Comparison of ENCODE assay signal across 9 cellular contexts in the genomic region with DNA sequence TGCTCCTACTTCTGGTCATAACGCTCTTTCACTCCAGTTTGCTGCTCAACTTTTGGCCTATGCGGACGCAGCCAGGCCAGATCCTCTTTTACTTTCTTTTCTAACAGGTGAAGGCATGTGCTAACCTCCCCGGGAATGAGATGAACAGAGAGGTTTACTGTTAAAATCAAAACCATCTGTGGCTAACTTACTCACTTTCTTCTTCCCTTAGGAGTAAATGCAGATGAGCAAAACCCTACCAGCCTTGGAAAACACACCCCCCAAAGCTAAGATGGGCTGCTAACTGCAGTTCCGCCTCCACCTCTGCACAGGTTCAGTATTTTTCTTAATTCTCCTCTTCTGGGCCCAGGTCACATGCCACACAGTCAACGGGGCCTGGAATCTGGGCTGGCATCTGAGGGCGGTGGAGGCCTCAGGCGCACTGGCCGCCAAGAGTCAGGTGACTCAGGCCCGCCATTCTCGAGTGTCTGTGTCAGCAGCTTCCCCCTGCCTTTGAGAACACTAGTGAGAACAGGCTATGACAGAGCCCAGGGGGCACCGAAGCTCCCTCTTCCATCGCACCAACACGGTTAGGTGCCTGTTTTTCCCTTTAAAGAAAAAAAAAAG. TPM values are rescaled to one million over a fixed set of nuclear protein-coding genes. Genes with fewer than 3 reads are reported as not detected.
DNase-seq lines count a peak whose midpoint lies in the region; ATAC-seq, FAIRE-seq and TF ChIP-seq lines count a peak whose summit lies in the region.
"Had no signal": no experiment of that assay in that cellular context is flagged by ENCODE, and none has a peak within 500 bp of the region (broad histone marks: within the 10 kb centered on the region; RNA-seq: fewer than 3 reads in every experiment).

No MANE protein-coding gene starts in this region.

- H3K9me3 Mint-ChIP-seq in activated T-cell treated with anti-CD3 and anti-CD28 coated beads, Interleukin-2, amount 50 U/mL, for 4 hours: no peaks in the 10 kb centered on the region

- H3K4me3 ChIP-seq in heart left ventricle (peak overlapping the region in 2 of 12 donors; percentile 4 to 26), A673 (ENCODE audit: low read depth, low read length, poor library complexity, severe bottlenecking) (no peak overlapping the region)

- TF ChIP-seq CTCF in heart left ventricle (IDR thresholded peaks at IDR 0.05) (no peak), A673 (conservative IDR thresholded peaks at IDR 0.05; ENCODE audit: low read depth, low read length) (no peak)

- POLR2A ChIA-PET in A673 (lab: Charles Lee; ENCODE audit: low non-redundant PET): interaction anchor here (0.5 to 0.7 kb wide), 2 partner anchors 14 to 184 kb away, joined by 3 to 4 read pairs; no protein-coding TSS in a partner anchor

- CTCF ChIA-PET in A673 (lab: Charles Lee): no interaction called here

- no peaks in the 10 kb centered on the region for H3K9me3 ChIP-seq in heart left ventricle
- H3K9me3 ChIP-seq in A673 (ENCODE audit: low read depth, low read length, poor library complexity, severe bottlenecking): no peaks in the 10 kb centered on the region

- H3K27me3 Mint-ChIP-seq in activated T-cell treated with anti-CD3 and anti-CD28 coated beads, Interleukin-2, amount 50 U/mL, for 4 hours (ENCODE audit: low read depth): no peaks in the 10 kb centered on the region

- WGBS in heart left ventricle, 4 donors: 37 to 44% (median 40%) methylated on average over 14 of the region's 14 CpGs

- H3K36me3 ChIP-seq in heart left ventricle: no peaks in the 10 kb centered on the region
- no peaks in the 10 kb centered on the region for H3K36me3 ChIP-seq in A673 (ENCODE audit: insufficient read depth, low read length, poor library complexity, severe bottlenecking)

- ATAC-seq in GM19372 (IDR thresholded peaks at IDR 0.05; ENCODE audit: low read depth, unreplicated experiment): peak; percentile 74
- ATAC-seq in HG03432 (IDR thresholded peaks at IDR 0.05; ENCODE audit: unreplicated experiment): peak; percentile 66
- peak; percentile 68 to 76 for ATAC-seq in activated T-cell treated with anti-CD3 and anti-CD28 coated beads, Interleukin-2, amount 50 U/mL, for 4 hours
- ATAC-seq in heart left ventricle: peak; percentile 16 to 66 (median 44)
- ATAC-seq: Panc1 had no signal

- H3K27me3 ChIP-seq in heart left ventricle (no peaks in the 10 kb centered on the region), A673 (replicated peaks; ENCODE audit: insufficient read depth, low read depth, low read length, poor library complexity) (no peaks in the 10 kb centered on the region)

- peaks cover 95% of the 10 kb centered on the region for H3K4me1 Mint-ChIP-seq in activated T-cell treated with anti-CD3 and anti-CD28 coated beads, Interleukin-2, amount 50 U/mL, for 4 hours (ENCODE audit: low read depth)

- H3K27ac ChIP-seq in heart left ventricle: peak overlapping the region; percentile 64 to 94 (median 88)
- H3K27ac ChIP-seq in A673 (ENCODE audit: low read depth, low read length, poor library complexity, severe bottlenecking): no peak overlapping the region

- H3K36me3 Mint-ChIP-seq in activated T-cell treated with anti-CD3 and anti-CD28 coated beads, Interleukin-2, amount 50 U/mL, for 4 hours (ENCODE audit: insufficient read depth): peaks cover 8% of the 10 kb centered on the region

- H3K4me1 ChIP-seq in heart left ventricle (peaks cover 45 to 100% (median 96%) of the 10 kb centered on the region in 12 donors), A673 (ENCODE audit: insufficient read depth, low read length, poor library complexity, severe bottlenecking) (no peaks in the 10 kb centered on the region)

- DNase-seq in activated T-cell treated with anti-CD3 and anti-CD28 coated beads, Interleukin-2, amount 50 U/mL, for 4 hours: peak; percentile 57
- DNase-seq in heart left ventricle (peak in 3 of 5 donors; percentile 69 to 78 (median 78)), A673 (ENCODE audit: low spot score) (no peak), NCI-H2107 treated with DMSO at 0.1 percent for 48 hours (lab: John Stamatoyannopoulos, UW; ENCODE audit: unreplicated experiment) (no peak), H54 (ENCODE audit: insufficient read length, low spot score) (no peak)
- peak; percentile 73 for DNase-seq in stimulated activated CD4-positive, alpha-beta T cell treated with anti-CD3 and anti-CD28 coated beads, Interleukin-2, amount 100 ng/mL, for 24 hours

- peak overlapping the region; percentile 81 for H3K4me3 Mint-ChIP-seq in activated T-cell treated with anti-CD3 and anti-CD28 coated beads, Interleukin-2, amount 50 U/mL, for 4 hours

- TF ChIP-seq POLR2A in heart left ventricle (IDR thresholded peaks at IDR 0.05): no peak
- TF ChIP-seq POLR2A in H54 (IDR thresholded peaks at IDR 0.05; ENCODE audit: low read depth, low read length): no peak

- intact Hi-C loops in heart left ventricle (cut with DNase I): loop anchor here in 6 of 10 donors (10.0 kb wide), 1 partner anchor 48 kb away; no protein-coding TSS in a partner anchor
- intact Hi-C loops in A673 (cut with micrococcal nuclease; ENCODE audit: unreplicated experiment): no loop called here

- no peak for FAIRE-seq in H54 (lab: Jason Lieb, UNC)

- no TSS peak for BruUV-seq in A673 (replicated peaks; lab: Mats Ljungman, UMichigan)

RNA-seq across cellular contexts. Expression of gene FAM53B, which starts 11.1 kb away (rescaled TPM):
- 10 to 100 TPM; 12.9 to 19.2 (median 18.2) TPM for total RNA-seq in activated T-cell treated with anti-CD3 and anti-CD28 coated beads, Interleukin-2, amount 50 U/mL, for 4 hours
- total RNA-seq in heart left ventricle: 10 to 100 TPM; 30.2 to 57.7 (median 36.3) TPM
- 10 to 100 TPM; 23.7 to 25.6 TPM for polyA plus RNA-seq in heart left ventricle
- total RNA-seq in A673 (2021): 18.3 and 19.8 TPM in 2 replicates

RNA-seq across cellular contexts. Expression of gene EEF1AKMT2, which starts 58.7 kb away (rescaled TPM):
- 10 to 100 TPM; 20.7 to 23.0 (median 22.3) TPM for total RNA-seq in activated T-cell treated with anti-CD3 and anti-CD28 coated beads, Interleukin-2, amount 50 U/mL, for 4 hours
- total RNA-seq in heart left ventricle (10 to 100 TPM in 6 of 9 donors, 1 to 10 TPM in 3; 3.6 to 14.8 (median 11.6) TPM), A673 (2021) (32.2 and 33.4 TPM in 2 replicates)
- polyA plus RNA-seq in heart left ventricle: 10 to 100 TPM; 10.4 to 10.5 TPM

Comparison
In these comparisons a context has a peak if more than half of its experiments do, and no peak if none do; other contexts are left out.
1. DNase-seq: peak in activated T-cell treated with anti-CD3 and anti-CD28 coated beads, Interleukin-2, amount 50 U/mL, for 4 hours (single experiment), heart left ventricle (3 of 5) and stimulated activated CD4-positive, alpha-beta T cell treated with anti-CD3 and anti-CD28 coated beads, Interleukin-2, amount 100 ng/mL, for 24 hours (2 of 2); none in A673 (single experiment), NCI-H2107 treated with DMSO at 0.1 percent for 48 hours (single experiment) and H54 (single experiment).
2. Peak in every context shown above with its lines, with median percentiles within 50 percentile points of each other: ATAC-seq.